10 cellular contexts compared by ENCODE assay signal in the genomic region with DNA sequence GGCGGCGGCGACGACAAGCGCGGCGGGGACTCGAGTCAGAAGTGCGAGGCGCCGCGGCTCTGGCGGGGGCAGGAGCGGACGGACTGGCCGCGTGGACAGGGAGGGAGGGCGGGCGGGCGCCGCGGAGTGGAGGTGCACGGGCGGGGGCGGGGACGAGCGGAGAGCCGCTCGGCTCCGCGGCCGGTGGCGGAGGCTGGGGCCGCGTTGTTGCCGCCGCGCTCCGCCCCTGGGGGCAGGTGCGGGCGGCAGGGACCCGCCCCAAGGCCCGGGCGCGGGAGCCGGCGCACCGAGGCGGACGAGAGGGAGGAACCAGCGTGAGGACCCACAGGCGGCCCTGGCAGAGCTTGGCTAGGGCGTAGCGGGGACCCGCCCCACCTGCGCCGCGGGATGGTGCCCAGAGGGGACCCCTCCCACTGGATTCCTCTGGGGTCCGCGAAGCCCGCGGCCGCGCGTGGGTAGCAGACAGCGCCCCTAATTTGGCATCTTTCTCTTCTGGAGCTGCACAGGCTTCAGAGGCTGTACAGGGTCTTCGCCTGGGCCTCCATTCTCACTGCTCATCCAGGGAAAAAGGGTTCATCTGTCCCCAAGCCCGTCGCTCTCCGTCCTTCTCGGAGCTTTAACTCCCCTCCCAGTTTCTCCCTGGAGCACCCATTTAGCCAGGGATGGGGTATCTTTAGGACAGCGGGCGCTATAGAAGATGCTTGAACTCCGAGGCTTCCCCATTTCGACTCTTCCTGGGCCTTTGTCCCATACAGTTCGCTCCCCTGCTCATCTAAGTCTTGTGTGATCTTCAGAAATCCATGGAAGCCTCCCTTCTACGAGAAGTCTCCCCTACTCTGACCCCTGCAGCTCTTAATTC. TPM values are rescaled to one million over a fixed set of nuclear protein-coding genes. Genes with fewer than 3 reads are reported as not detected.
A peak's percentile ranks its signal among the peaks of the same experiment; 100 is the strongest.
DNase-seq lines count a peak whose midpoint lies in the region; ATAC-seq and TF ChIP-seq lines count a peak whose summit lies in the region.
"Had no signal": no experiment of that assay in that cellular context is flagged by ENCODE, and none has a peak within 500 bp of the region (broad histone marks: within the 10 kb centered on the region; RNA-seq: fewer than 3 reads in every experiment).

A gene (minus strand): TSS at position 45 of the 859 bp plus-strand sequence.

- no peak within 1 kb of the TSS for H3K27ac ChIP-seq in esophagus (ENCODE audit: low read depth in 2 of 2, low read length in 1 of 2)
- no peak within 1 kb of the TSS for H3K27ac ChIP-seq in neural cell (ENCODE audit: low read length)
- H3K27ac ChIP-seq: 22Rv1, SJSA1 had no signal

- H3K9me3 Mint-ChIP-seq in activated CD4-positive, alpha-beta T cell treated with anti-CD3 and anti-CD28 coated beads, Interleukin-2, amount 10 ng/mL, durations not matched to agents 24 days and 14 days, result no peaks in the 10 kb centered on the region

- ATAC-seq in HG03442 (IDR thresholded peaks at IDR 0.05; ENCODE audit: unreplicated experiment), result peak; percentile 53
- no peak for ATAC-seq in HG02981 (IDR thresholded peaks at IDR 0.05; ENCODE audit: unreplicated experiment)

- H3K36me3 Mint-ChIP-seq in activated CD4-positive, alpha-beta T cell treated with anti-CD3 and anti-CD28 coated beads, Interleukin-2, amount 10 ng/mL, durations not matched to agents 24 days and 14 days (ENCODE audit: low read depth), result no peaks in the 10 kb centered on the region

- peak within 1 kb of the TSS; percentile 19 for H3K27ac Mint-ChIP-seq in activated CD4-positive, alpha-beta T cell treated with anti-CD3 and anti-CD28 coated beads, Interleukin-2, amount 10 ng/mL, durations not matched to agents 24 days and 14 days

- peaks cover 8% of the 10 kb centered on the region for H3K4me1 Mint-ChIP-seq in activated CD4-positive, alpha-beta T cell treated with anti-CD3 and anti-CD28 coated beads, Interleukin-2, amount 10 ng/mL, durations not matched to agents 24 days and 14 days

- H3F3A ChIP-seq in neural cell (ENCODE audit: insufficient read depth, low read length, poor library complexity, severe bottlenecking), result no peaks in the 10 kb centered on the region

- peak within 1 kb of the TSS; percentile 47 for H3K9ac ChIP-seq in neural cell (ENCODE audit: low read length)

- H3K4me3 ChIP-seq in esophagus (ENCODE audit: low read depth in 1 of 2, low read length in 2 of 2) (peak within 1 kb of the TSS; percentile 26 to 45), neural cell (ENCODE audit: low read length) (peak within 1 kb of the TSS; percentile 66)
- H3K4me3 ChIP-seq: SJSA1 had no signal

- H3K36me3 ChIP-seq in esophagus (ENCODE audit: control insufficient read depth in 2 of 2, insufficient read depth in 2 of 2, low read length in 1 of 2) (no peaks in the 10 kb centered on the region), neural cell (ENCODE audit: insufficient read depth, low read length) (no peaks in the 10 kb centered on the region)
- H3K36me3 ChIP-seq: SJSA1 had no signal

- H3K27me3 Mint-ChIP-seq in activated CD4-positive, alpha-beta T cell treated with anti-CD3 and anti-CD28 coated beads, Interleukin-2, amount 10 ng/mL, durations not matched to agents 24 days and 14 days, result peaks cover 75% of the 10 kb centered on the region

- DNase-seq in DMS 273 (lab: John Stamatoyannopoulos, UW; ENCODE audit: unreplicated experiment), result peak; percentile 79
- DNase-seq in DMS 273 treated with DMSO at 0.1 percent for 48 hours (lab: John Stamatoyannopoulos, UW), result no peak
- peak; percentile 76 for DNase-seq in activated CD4-positive, alpha-beta T cell treated with anti-CD3 and anti-CD28 coated beads, Interleukin-2, amount 10 ng/mL, durations not matched to agents 24 days and 14 days
- DNase-seq in SW 1271 (lab: John Stamatoyannopoulos, UW), result no peak

- no peaks in the 10 kb centered on the region for H3K79me2 ChIP-seq in neural cell (replicated peaks; ENCODE audit: insufficient read depth, low read length)

- TF ChIP-seq RAD21 in neural cell (conservative IDR thresholded peaks at IDR 0.05), result no peak

- H3K9me3 ChIP-seq in esophagus (ENCODE audit: control insufficient read depth in 2 of 2, insufficient read depth in 1 of 2, low read depth in 1 of 2, low read length in 1 of 2) (no peaks in the 10 kb centered on the region), neural cell (ENCODE audit: low read length) (no peaks in the 10 kb centered on the region)
- H3K9me3 ChIP-seq: SJSA1 had no signal

- no peak for TF ChIP-seq CTCF in neural cell (IDR thresholded peaks at IDR 0.05; ENCODE audit: poor library complexity, severe bottlenecking)

- H4K20me1 ChIP-seq in neural cell (ENCODE audit: insufficient read depth), result no peaks in the 10 kb centered on the region

- WGBS in esophagus, 2 donors, result 8 to 12% methylated on average over 60 to 77 of the region's 77 CpGs

- peaks cover 17 to 27% of the 10 kb centered on the region in 2 donors for H3K27me3 ChIP-seq in esophagus (ENCODE audit: control insufficient read depth in 1 of 2, insufficient read depth in 2 of 2, low read length in 2 of 2)
- H3K27me3 ChIP-seq in neural cell (ENCODE audit: insufficient read depth, low read depth, low read length), result peaks cover 50% of the 10 kb centered on the region

- H3K4me1 ChIP-seq in esophagus (ENCODE audit: control insufficient read depth in 2 of 2, insufficient read depth in 2 of 2, low read length in 1 of 2), result peaks cover 8 to 11% of the 10 kb centered on the region in 2 donors

- H2AFZ ChIP-seq in neural cell (ENCODE audit: low read depth, low read length), result no peak within 1 kb of the TSS

- no peak for TF ChIP-seq EP300 in neural cell (conservative IDR thresholded peaks at IDR 0.05; ENCODE audit: poor library complexity, severe bottlenecking)

- intact Hi-C loops in activated CD4-positive, alpha-beta T cell treated with anti-CD3 and anti-CD28 coated beads, Interleukin-2, amount 10 ng/mL, durations not matched to agents 24 days and 14 days (cut with micrococcal nuclease), result loop anchor here (2.0 to 5.0 kb wide), 2 partner anchors 37 to 200 kb away; a partner anchor contains a TSS

- no peak within 1 kb of the TSS for H3K4me2 ChIP-seq in neural cell (ENCODE audit: low read length)

- no peaks in the 10 kb centered on the region for H3K9me2 ChIP-seq in neural cell (ENCODE audit: insufficient read depth, low read length)

- peak within 1 kb of the TSS; percentile 71 for H3K4me3 Mint-ChIP-seq in activated CD4-positive, alpha-beta T cell treated with anti-CD3 and anti-CD28 coated beads, Interleukin-2, amount 10 ng/mL, durations not matched to agents 24 days and 14 days

TF ChIP-seq in neural cell, 6 proteins besides CTCF, POLR2A, EP300 and RAD21:
- TF ChIP-seq MXI1 (conservative IDR thresholded peaks at IDR 0.05; ENCODE audit: poor library complexity, severe bottlenecking) (no peak), POLR2AphosphoS5 (IDR thresholded peaks at IDR 0.05) (no peak)

RNA-seq across cellular contexts. Expression of the gene that starts here (rescaled TPM):
- total RNA-seq in activated CD4-positive, alpha-beta T cell treated with anti-CD3 and anti-CD28 coated beads, Interleukin-2, amount 10 ng/mL, durations not matched to agents 24 days and 14 days, result 0.23 TPM in 1 of 2 replicates, not detected in the other
- under 1 TPM; 0.10 to 0.11 TPM for polyA plus RNA-seq in esophagus
- 3.1 and 3.5 TPM in 2 replicates for polyA plus RNA-seq in neural cell
- polyA minus RNA-seq in neural cell, result 1.2 and 1.9 TPM in 2 replicates
- total RNA-seq: SJSA1 had no signal

Comparison
In these comparisons a context has a peak if more than half of its experiments do, and no peak if none do; other contexts are left out.
1. Peak in DNase-seq in activated CD4-positive, alpha-beta T cell treated with anti-CD3 and anti-CD28 coated beads, Interleukin-2, amount 10 ng/mL, durations not matched to agents 24 days and 14 days; RNA of the gene not detected or under 1 TPM.